10 cellular contexts compared by ENCODE assay signal in the genomic region with DNA sequence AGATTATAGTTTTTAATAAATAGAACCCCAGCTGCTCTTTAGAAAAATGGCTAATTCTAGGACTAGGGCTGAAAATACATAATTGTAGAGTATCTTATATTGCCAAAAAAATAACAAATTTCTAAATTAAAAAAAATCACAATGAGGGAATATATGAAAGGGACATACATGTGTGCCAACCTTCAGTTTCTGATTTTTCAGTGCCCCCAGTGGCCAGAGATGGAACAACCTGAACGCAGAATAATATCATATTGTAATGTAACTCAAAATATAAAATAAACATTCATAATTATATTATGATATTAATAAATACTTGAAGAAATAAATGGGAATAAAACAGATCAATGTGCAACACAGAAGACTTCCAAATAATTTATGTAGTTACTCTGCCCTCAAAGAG.
DNase-seq lines count a peak whose midpoint lies in the region; ATAC-seq, FAIRE-seq and TF ChIP-seq lines count a peak whose summit lies in the region.
"Had no signal": no experiment of that assay in that cellular context is flagged by ENCODE, and none has a peak within 500 bp of the region (broad histone marks: within the 10 kb centered on the region; RNA-seq: fewer than 3 reads in every experiment).

No MANE protein-coding gene starts in this region.

- no peaks in the 10 kb centered on the region for H3K9me3 ChIP-seq in A549
- H3K9me3 ChIP-seq: neutrophil had no signal

- DNase-seq in A549 (ENCODE audit: low read depth in 1 of 2, low spot score in 1 of 2) (peak in 1 of 2 experiments; percentile 2), GM13977 (ENCODE audit: low spot score) (no peak), RPMI8226 (peak; percentile 19), foreskin fibroblast (peak in 1 of 2 donors; percentile 11), ureter (ENCODE audit: low spot score) (no peak), KBM-7 (no peak)
- DNase-seq: CD8-positive, alpha-beta memory T cell had no signal

- H3K27ac ChIP-seq in A549 = no peak overlapping the region
- H3K27ac ChIP-seq: neutrophil had no signal

- TF ChIP-seq EP300 in A549 (IDR thresholded peaks at IDR 0.05) = no peak

- no peak for FAIRE-seq in A549 (lab: Jason Lieb, UNC)

- CTCF ChIA-PET in A549 (lab: Yijun Ruan, JAX) = no interaction called here

- peak in 1 of 2 experiments; percentile 28; a peak in 1 of 5 replicates for TF ChIP-seq RAD21 in A549 (conservative IDR thresholded peaks at IDR 0.05 in 1 of 2, IDR thresholded peaks at IDR 0.05 in 1 of 2)

- WGBS in A549 (ENCODE audit: missing lambda C conversion rate) = 0% methylated on average over 1 of the region's 1 CpG

- no peak overlapping the region for H3K4me2 ChIP-seq in A549

- in situ Hi-C loops in GM13977 (cut with MboI; ENCODE audit: low pct_unique_long_range_greater_than_20kb, low sequenced_read_pairs, unreplicated experiment) (no loop called here), KBM-7 (cut with MboI; ENCODE audit: low pct_unique_long_range_greater_than_20kb, low sequenced_read_pairs) (no loop called here)

- TF ChIP-seq POLR2A in A549 (IDR thresholded peaks at IDR 0.05; ENCODE audit: low read length) = no peak

- POLR2A ChIA-PET in A549 (lab: Yijun Ruan, JAX) = no interaction called here

- no peak overlapping the region for H3K4me3 ChIP-seq in A549
- no peak overlapping the region for H3K4me3 ChIP-seq in foreskin fibroblast (ENCODE audit: low read depth in 1 of 2, low read length in 2 of 2)

- peak; percentile 29; the same call in 1 of the 3 replicates for TF ChIP-seq CTCF in A549 (IDR thresholded peaks at IDR 0.05)
- TF ChIP-seq CTCF in GM13977 (IDR thresholded peaks at IDR 0.05; ENCODE audit: extremely low read depth, insufficient read depth, missing control alignments) = peak; percentile 44
- peak; percentile 27 for TF ChIP-seq CTCF in foreskin fibroblast (IDR thresholded peaks at IDR 0.05; ENCODE audit: low read depth, low read length)

- ATAC-seq in A549 (no peak), HG02571 (IDR thresholded peaks at IDR 0.05; ENCODE audit: unreplicated experiment) (no peak), GM18858 (IDR thresholded peaks at IDR 0.05; ENCODE audit: unreplicated experiment) (no peak)

- no peaks in the 10 kb centered on the region for H3K4me1 ChIP-seq in A549

TF ChIP-seq in A549, 52 proteins besides CTCF, POLR2A, EP300 and RAD21:
- TF ChIP-seq KDM1A (IDR thresholded peaks at IDR 0.05; ENCODE audit: low read depth) (no peak), FOSB (CRISPR knock-in tag; IDR thresholded peaks at IDR 0.05) (no peak), NFE2L2 (conservative IDR thresholded peaks at IDR 0.05; ENCODE audit: low read length) (no peak), HEYL (CRISPR knock-in tag; IDR thresholded peaks at IDR 0.05) (no peak), MAZ (IDR thresholded peaks at IDR 0.05; ENCODE audit: borderline replicate concordance, low read depth, low read length) (no peak), KDM5A (IDR thresholded peaks at IDR 0.05) (no peak), ZC3H11A (IDR thresholded peaks at IDR 0.05) (no peak), RARB (CRISPR knock-in tag; IDR thresholded peaks at IDR 0.05) (no peak), HOXB13 (CRISPR knock-in tag; IDR thresholded peaks at IDR 0.05; ENCODE audit: low read depth) (no peak), CEBPB (IDR thresholded peaks at IDR 0.05) (no peak), JUN (IDR thresholded peaks at IDR 0.05) (no peak), RCOR1 (IDR thresholded peaks at IDR 0.05; ENCODE audit: low read depth, low read length) (no peak), CBX8 (IDR thresholded peaks at IDR 0.05) (no peak), TFCP2L1 (CRISPR knock-in tag; IDR thresholded peaks at IDR 0.05) (no peak), NR3C1 (IDR thresholded peaks at IDR 0.05) (no peak)
- TF ChIP-seq, protein P1, sequence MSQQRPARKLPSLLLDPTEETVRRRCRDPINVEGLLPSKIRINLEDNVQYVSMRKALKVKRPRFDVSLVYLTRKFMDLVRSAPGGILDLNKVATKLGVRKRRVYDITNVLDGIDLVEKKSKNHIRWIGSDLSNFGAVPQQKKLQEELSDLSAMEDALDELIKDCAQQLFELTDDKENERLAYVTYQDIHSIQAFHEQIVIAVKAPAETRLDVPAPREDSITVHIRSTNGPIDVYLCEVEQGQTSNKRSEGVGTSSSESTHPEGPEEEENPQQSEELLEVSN (IDR thresholded peaks at IDR 0.05; ENCODE audit: borderline replicate concordance, low read depth) = no peak
